ENCODE assay signal across 23 cellular contexts in the genomic region with DNA sequence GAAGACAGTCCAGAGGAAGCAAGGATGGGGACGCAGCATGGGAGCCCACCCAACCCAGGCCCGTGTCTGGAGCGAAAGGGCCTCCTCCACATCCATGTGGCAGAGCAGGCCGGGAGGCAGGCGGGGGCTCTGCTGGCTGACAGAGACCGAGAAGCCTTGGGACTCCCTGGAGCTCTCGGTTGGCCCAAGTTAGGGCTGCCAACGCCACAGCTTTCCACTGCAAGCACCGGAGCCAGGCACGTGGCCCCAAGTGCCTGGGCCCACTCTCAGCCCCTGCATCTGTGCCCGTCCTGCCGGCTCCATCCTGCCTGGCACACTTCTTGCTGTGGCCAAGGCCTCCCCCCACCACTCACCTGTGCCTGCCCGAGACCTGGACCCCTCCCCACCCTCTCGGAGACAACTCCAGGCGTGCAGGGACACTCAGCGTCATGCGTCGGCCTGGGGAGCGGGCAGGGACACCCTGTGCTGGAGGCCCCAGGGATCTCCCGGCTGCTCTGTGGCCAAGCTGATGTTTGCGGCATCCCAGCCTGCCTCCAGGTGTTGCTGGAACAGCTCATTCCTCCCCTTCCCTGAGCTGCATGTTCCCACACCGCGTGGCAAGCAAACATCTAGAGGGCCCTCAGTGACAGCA. TPM values are rescaled to one million over a fixed set of nuclear protein-coding genes. Genes with fewer than 3 reads are reported as not detected.
"Had no signal": no experiment of that assay in that cellular context is flagged by ENCODE, and none has a peak within 500 bp of the region (broad histone marks: within the 10 kb centered on the region; RNA-seq: fewer than 3 reads in every experiment).

No MANE protein-coding gene starts in this region.

- ATAC-seq: effector memory CD8-positive, alpha-beta T cell; mucosa of descending colon; T-cell had no signal

- H3K4me1 ChIP-seq: adrenal gland, colonic mucosa, parathyroid adenoma, thyroid gland had no signal

- H3K4me3 ChIP-seq: adrenal gland, colonic mucosa, dorsolateral prefrontal cortex, hepatocyte, mucosa of descending colon, thyroid gland had no signal

- FAIRE-seq: astrocyte, endothelial cell of umbilical vein, frontal cortex had no signal

- H3K27me3 ChIP-seq: colonic mucosa, hepatocyte, thyroid gland had no signal

- DNase-seq: activated CD4-positive, alpha-beta T cell treated with anti-CD3 and anti-CD28 coated beads for 1 hour; activated T-cell treated with anti-CD3 and anti-CD28 coated beads, Interleukin-2, amount 50 U/mL, for 24 hours; adrenal gland; colonic mucosa; effector memory CD8-positive, alpha-beta T cell; mesendoderm; nephron progenitor cell; retina; stimulated activated CD4-positive, alpha-beta T cell treated with anti-CD3 and anti-CD28 coated beads, Interleukin-1b, Interleukin-23, amount 100 ng/mL, for 48 hours; T-cell; thyroid gland had no signal

- H3K9ac ChIP-seq: parathyroid adenoma had no signal

- H3K36me3 ChIP-seq: adrenal gland, colonic mucosa, thyroid gland had no signal

- H3K9me3 ChIP-seq: adrenal gland, colonic mucosa, mucosa of descending colon, thyroid gland had no signal

- H3K27ac ChIP-seq: adrenal gland, colonic mucosa, dorsolateral prefrontal cortex, hepatocyte, parathyroid adenoma, thyroid gland, VCaP had no signal

RNA-seq across cellular contexts. Expression of a gene that starts 31.5 kb away (rescaled TPM):
- total RNA-seq: activated T-helper 17 cell treated with anti-CD3 and anti-CD28 coated beads, Interleukin-2, amount 50 U/mL, for 72 hours; adrenal gland; colonic mucosa; endothelial cell of umbilical vein; frontal cortex; hepatocyte; lower leg skin; mucosa of descending colon; skeletal muscle tissue; urinary bladder had no signal
- polyA plus RNA-seq: endothelial cell of umbilical vein, hepatocyte had no signal
